7 cellular contexts compared by ENCODE assay signal in genomic region chr3:44504566-44504965, GRCh38. TPM values are rescaled to one million over a fixed set of nuclear protein-coding genes. Genes with fewer than 3 reads are reported as not detected.
"Had no signal": no experiment of that assay in that cellular context is flagged by ENCODE, and none has a peak within 500 bp of the region (broad histone marks: within the 10 kb centered on the region; RNA-seq: fewer than 3 reads in every experiment).

No MANE protein-coding gene starts in this region.

- H3K27ac Mint-ChIP-seq: IgD-negative memory B cell had no signal

- ATAC-seq: HepG2, K562 had no signal

- DNase-seq: IMR-90, KBM-7, KG1 had no signal

- H3K27me3 Mint-ChIP-seq: IgD-negative memory B cell had no signal

RNA-seq across cellular contexts. Expression of gene ZKSCAN7, which starts 50.4 kb away (rescaled TPM):
- total RNA-seq: HT-29, K562 had no signal
